ENCODE assay signal across 8 cellular contexts in the genomic region with DNA sequence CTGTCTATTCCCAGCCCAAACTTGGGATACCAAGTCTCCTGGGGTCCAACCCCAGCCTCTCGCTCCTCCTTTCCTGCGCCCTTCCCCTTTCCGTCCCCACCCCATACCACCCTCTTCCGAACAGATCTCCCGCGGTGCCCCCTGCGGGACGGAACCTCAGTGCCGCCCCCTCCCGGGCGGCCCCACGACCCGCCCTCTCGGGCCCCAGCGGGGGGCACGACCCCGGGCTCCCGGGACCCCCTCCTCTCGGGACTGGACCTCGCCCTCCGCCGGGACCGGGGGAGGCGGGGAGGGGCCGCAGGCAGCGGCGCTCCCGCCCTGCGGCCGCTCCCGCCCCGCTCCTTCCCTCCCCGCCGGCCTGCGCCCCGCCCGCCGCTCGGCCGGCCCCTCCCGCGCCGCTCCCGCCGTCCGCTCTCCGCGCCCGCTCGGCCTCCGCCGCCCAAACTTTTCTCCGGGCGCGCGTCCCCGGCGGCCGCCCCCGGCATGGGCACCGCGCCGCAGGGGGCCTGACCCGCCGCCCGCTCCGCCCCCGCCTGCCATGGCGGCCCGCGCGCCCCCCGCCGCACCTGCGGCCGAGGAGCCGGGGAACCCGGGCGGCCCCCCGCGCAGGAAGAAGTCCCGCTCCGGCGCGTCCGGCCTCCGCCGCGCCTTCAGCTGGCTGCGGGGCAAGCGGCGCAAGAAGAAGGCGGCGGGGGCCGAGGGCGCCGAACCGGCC. TPM values are rescaled to one million over a fixed set of nuclear protein-coding genes. Genes with fewer than 3 reads are reported as not detected.
A peak's percentile ranks its signal among the peaks of the same experiment; 100 is the strongest.
DNase-seq lines count a peak whose midpoint lies in the region; ATAC-seq and TF ChIP-seq lines count a peak whose summit lies in the region.

No MANE protein-coding gene starts in this region.

- TF ChIP-seq RAD21 in SK-N-SH (IDR thresholded peaks at IDR 0.05; ENCODE audit: low read length), result no peak

- H3K4me2 ChIP-seq in SK-N-SH (peak overlapping the region; percentile 95), fibroblast of lung (ENCODE audit: extremely low read depth, insufficient read depth, low read length) (peak overlapping the region; percentile 88)

- H4K20me1 ChIP-seq in SK-N-SH (ENCODE audit: insufficient read depth) (no peaks in the 10 kb centered on the region), fibroblast of lung (ENCODE audit: control insufficient read depth, extremely low read depth, insufficient read depth, low read length) (no peaks in the 10 kb centered on the region)

- no peaks in the 10 kb centered on the region for H3K9me3 Mint-ChIP-seq in activated T-cell treated with anti-CD3 and anti-CD28 coated beads, Interleukin-2, amount 50 U/mL, for 24 hours
- no peaks in the 10 kb centered on the region for H3K9me3 Mint-ChIP-seq in neural crest cell

- peaks cover 6% of the 10 kb centered on the region; the same call in 1 of the 2 replicates for H3K79me2 ChIP-seq in SK-N-SH (ENCODE audit: insufficient read depth)
- H3K79me2 ChIP-seq in fibroblast of lung (ENCODE audit: control insufficient read depth, insufficient read depth, low read length), result no peaks in the 10 kb centered on the region

- H3K4me1 Mint-ChIP-seq in activated T-cell treated with anti-CD3 and anti-CD28 coated beads, Interleukin-2, amount 50 U/mL, for 24 hours (ENCODE audit: low read depth), result no peaks in the 10 kb centered on the region
- peaks cover 15% of the 10 kb centered on the region for H3K4me1 Mint-ChIP-seq in neural crest cell

- no peak overlapping the region for H3K27ac Mint-ChIP-seq in activated T-cell treated with anti-CD3 and anti-CD28 coated beads, Interleukin-2, amount 50 U/mL, for 24 hours
- H3K27ac Mint-ChIP-seq in neural crest cell (ENCODE audit: unreplicated experiment), result no peak overlapping the region

- H3K27me3 ChIP-seq in SK-N-SH (ENCODE audit: insufficient read depth) (no peaks in the 10 kb centered on the region), fibroblast of lung (ENCODE audit: control insufficient read depth, insufficient read depth, low read length) (no peaks in the 10 kb centered on the region)

- H3K4me3 Mint-ChIP-seq in activated T-cell treated with anti-CD3 and anti-CD28 coated beads, Interleukin-2, amount 50 U/mL, for 24 hours, result peak overlapping the region; percentile 68
- peak overlapping the region; percentile 87 for H3K4me3 Mint-ChIP-seq in neural crest cell

- no peaks in the 10 kb centered on the region for H3K36me3 Mint-ChIP-seq in activated T-cell treated with anti-CD3 and anti-CD28 coated beads, Interleukin-2, amount 50 U/mL, for 24 hours (ENCODE audit: low read depth)
- H3K36me3 Mint-ChIP-seq in neural crest cell (ENCODE audit: low read depth), result no peaks in the 10 kb centered on the region

- H3K27ac ChIP-seq in SK-N-SH (ENCODE audit: low read depth in 2 of 2, low read length in 1 of 2), result no peak overlapping the region
- no peak overlapping the region for H3K27ac ChIP-seq in fibroblast of lung (ENCODE audit: insufficient read depth, low read length)

- H3K9ac ChIP-seq in SK-N-SH (peak overlapping the region; percentile 58), fibroblast of lung (ENCODE audit: insufficient read depth, low read length) (peak overlapping the region; percentile 66)

- intact Hi-C loops in posterior cingulate gyrus (cut with DNase I), result no loop called here

- peaks cover 33% of the 10 kb centered on the region for H3K27me3 Mint-ChIP-seq in activated T-cell treated with anti-CD3 and anti-CD28 coated beads, Interleukin-2, amount 50 U/mL, for 24 hours
- H3K27me3 Mint-ChIP-seq in neural crest cell (ENCODE audit: low read depth), result peaks cover 11% of the 10 kb centered on the region

- WGBS in SK-N-SH (ENCODE audit: low lambda C conversion rate), result 3% methylated on average over 30 of the region's 98 CpGs

- H3K9me3 ChIP-seq in SK-N-SH (no peaks in the 10 kb centered on the region), fibroblast of lung (ENCODE audit: control insufficient read depth, insufficient read depth, low read depth, low read length) (no peaks in the 10 kb centered on the region)

- TF ChIP-seq EP300 in SK-N-SH (IDR thresholded peaks at IDR 0.05; ENCODE audit: borderline replicate concordance in 1 of 2, low read depth in 1 of 2, low read length in 1 of 2), result no peak

- H3K9me2 ChIP-seq in SK-N-SH, result no peaks in the 10 kb centered on the region

- TF ChIP-seq CTCF in SK-N-SH (IDR thresholded peaks at IDR 0.05), result peak; percentile 61
- TF ChIP-seq CTCF in fibroblast of lung (conservative IDR thresholded peaks at IDR 0.05 in 1 of 2, IDR thresholded peaks at IDR 0.05 in 1 of 2; ENCODE audit: low read depth in 1 of 2, low read length in 2 of 2), result peak; percentile 30 to 53
- TF ChIP-seq CTCF in neural crest cell (conservative IDR thresholded peaks at IDR 0.05), result peak; percentile 55

- H3F3A ChIP-seq in SK-N-SH (replicated peaks; ENCODE audit: insufficient read depth), result peaks cover 3% of the 10 kb centered on the region

- H2AFZ ChIP-seq in SK-N-SH (ENCODE audit: low read depth), result peak overlapping the region; percentile 73
- peak overlapping the region; percentile 64 for H2AFZ ChIP-seq in fibroblast of lung (ENCODE audit: low read length)

- POLR2A ChIA-PET in SK-N-SH (lab: Yijun Ruan, JAX), result interaction anchor here (1.2 kb wide), 1 partner anchor 23 kb away, joined by 4 read pairs; no protein-coding TSS in a partner anchor

- H3K4me1 ChIP-seq in SK-N-SH (ENCODE audit: control insufficient read depth in 1 of 2, insufficient read depth in 2 of 2, low read depth in 1 of 2, low read length in 1 of 2) (peaks cover 0 to 23% of the 10 kb centered on the region in 2 experiments; a peak in 1 of 4 replicates), fibroblast of lung (ENCODE audit: control insufficient read depth, extremely low read depth, insufficient read depth, low read length) (peaks cover 12% of the 10 kb centered on the region)

- no peak for DNase-seq in activated T-cell treated with anti-CD3 and anti-CD28 coated beads, Interleukin-2, amount 50 U/mL, for 24 hours
- DNase-seq in activated T-cell treated with anti-CD3 and anti-CD28 coated beads, Interleukin-2, amount 50 U/mL, for 48 hours, result no peak
- DNase-seq in SK-N-SH (peak; percentile 88), fibroblast of lung (ENCODE audit: low read depth in 2 of 2) (no peak), neural crest cell (ENCODE audit: low read depth, low spot score) (no peak), posterior cingulate gyrus (no peak), AML-193 (lab: John Stamatoyannopoulos, UW) (no peak)

- CTCF ChIA-PET in SK-N-SH (lab: Yijun Ruan, JAX), result interaction anchor here (0.8 to 2.1 kb wide), 9 partner anchors 10 to 341 kb away, joined by 3 to 14 read pairs (median 5); no protein-coding TSS in a partner anchor

- no peak for ATAC-seq in GM21381 (IDR thresholded peaks at IDR 0.05; ENCODE audit: unreplicated experiment)

- H3K4me3 ChIP-seq in SK-N-SH (ENCODE audit: low read depth in 2 of 2, low read length in 1 of 2) (peak overlapping the region; percentile 66 to 72), fibroblast of lung (replicated peaks in 1 of 4; ENCODE audit: control extremely low read depth in 1 of 4, insufficient read depth in 1 of 4, low read depth in 3 of 4, low read length in 4 of 4) (peak overlapping the region; percentile 61 to 74 (median 65))

- no peaks in the 10 kb centered on the region for H3K36me3 ChIP-seq in SK-N-SH (replicated peaks in 1 of 2; ENCODE audit: control insufficient read depth in 1 of 2, insufficient read depth in 2 of 2, low read length in 1 of 2)
- no peaks in the 10 kb centered on the region for H3K36me3 ChIP-seq in fibroblast of lung (ENCODE audit: control insufficient read depth, insufficient read depth, low read length)

TF ChIP-seq in SK-N-SH, 30 proteins besides CTCF, POLR2A, EP300 and RAD21 (continues in another document):
- TF ChIP-seq, protein P1, sequence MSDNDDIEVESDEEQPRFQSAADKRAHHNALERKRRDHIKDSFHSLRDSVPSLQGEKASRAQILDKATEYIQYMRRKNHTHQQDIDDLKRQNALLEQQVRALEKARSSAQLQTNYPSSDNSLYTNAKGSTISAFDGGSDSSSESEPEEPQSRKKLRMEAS (IDR thresholded peaks at IDR 0.05; ENCODE audit: low read depth), result no peak
- TF ChIP-seq NRF1 (IDR thresholded peaks at IDR 0.05; ENCODE audit: low read depth, low read length) (no peak), SIN3A (IDR thresholded peaks at IDR 0.05; ENCODE audit: borderline replicate concordance, low read depth, low read length) (no peak), NFIC (IDR thresholded peaks at IDR 0.05; ENCODE audit: borderline replicate concordance) (no peak), YY1 (IDR thresholded peaks at IDR 0.05; ENCODE audit: low read depth) (no peak), RXRA (IDR thresholded peaks at IDR 0.05; ENCODE audit: borderline replicate concordance, low read depth) (no peak), RCOR1 (IDR thresholded peaks at IDR 0.05; ENCODE audit: low read length) (no peak), GABPA (IDR thresholded peaks at IDR 0.05; ENCODE audit: low read depth) (no peak), MEF2A (IDR thresholded peaks at IDR 0.05; ENCODE audit: borderline replicate concordance, low read depth) (no peak), EZH2phosphoT487 (IDR thresholded peaks at IDR 0.05; ENCODE audit: borderline replicate concordance, low read depth) (no peak)
- TF ChIP-seq, protein P2, sequence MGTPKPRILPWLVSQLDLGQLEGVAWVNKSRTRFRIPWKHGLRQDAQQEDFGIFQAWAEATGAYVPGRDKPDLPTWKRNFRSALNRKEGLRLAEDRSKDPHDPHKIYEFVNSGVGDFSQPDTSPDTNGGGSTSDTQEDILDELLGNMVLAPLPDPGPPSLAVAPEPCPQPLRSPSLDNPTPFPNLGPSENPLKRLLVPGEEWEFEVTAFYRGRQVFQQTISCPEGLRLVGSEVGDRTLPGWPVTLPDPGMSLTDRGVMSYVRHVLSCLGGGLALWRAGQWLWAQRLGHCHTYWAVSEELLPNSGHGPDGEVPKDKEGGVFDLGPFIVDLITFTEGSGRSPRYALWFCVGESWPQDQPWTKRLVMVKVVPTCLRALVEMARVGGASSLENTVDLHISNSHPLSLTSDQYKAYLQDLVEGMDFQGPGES (IDR thresholded peaks at IDR 0.05; ENCODE audit: low read depth, low read length), result no peak

RNA-seq across cellular contexts. Expression of a gene that starts 39.0 kb away (rescaled TPM):
- 25.6 and 32.0 TPM in 2 replicates for polyA plus RNA-seq in SK-N-SH (2012; rRNA removed)
- polyA plus RNA-seq in SK-N-SH (2012; cell fraction: cytosol; rRNA removed), result 40.4 and 45.3 TPM in 2 replicates
- 26.0 and 30.2 TPM in 2 replicates for polyA plus RNA-seq in SK-N-SH (2012; cell fraction: nucleus; rRNA removed)
- total RNA-seq in fibroblast of lung, result 43.7 and 58.1 TPM in 2 replicates
- polyA plus RNA-seq in fibroblast of lung, result 31.5 and 50.9 TPM in 2 replicates
- polyA plus RNA-seq in fibroblast of lung (2012), result 24.4 and 34.5 TPM in 2 replicates
- 8.8 and 12.8 TPM in 2 replicates for polyA minus RNA-seq in fibroblast of lung (ENCODE audit: low replicate concordance)
- 0.12 TPM in 1 of 2 replicates, not detected in the other for total RNA-seq in neural crest cell

Comparison
In these comparisons a context has a peak if more than half of its experiments do, and no peak if none do; other contexts are left out.
1. RNA of a gene that starts 39.0 kb away (total RNA-seq): 43.7 to 58.1 TPM in fibroblast of lung; 0.12 TPM in neural crest cell; every median in the first group is over 10 times any median in the second.
2. Peak in every context shown above with its lines, with median percentiles within 50 percentile points of each other: CTCF ChIP-seq.